Comparison of ENCODE assay signal across 12 cellular contexts in the genomic region with DNA sequence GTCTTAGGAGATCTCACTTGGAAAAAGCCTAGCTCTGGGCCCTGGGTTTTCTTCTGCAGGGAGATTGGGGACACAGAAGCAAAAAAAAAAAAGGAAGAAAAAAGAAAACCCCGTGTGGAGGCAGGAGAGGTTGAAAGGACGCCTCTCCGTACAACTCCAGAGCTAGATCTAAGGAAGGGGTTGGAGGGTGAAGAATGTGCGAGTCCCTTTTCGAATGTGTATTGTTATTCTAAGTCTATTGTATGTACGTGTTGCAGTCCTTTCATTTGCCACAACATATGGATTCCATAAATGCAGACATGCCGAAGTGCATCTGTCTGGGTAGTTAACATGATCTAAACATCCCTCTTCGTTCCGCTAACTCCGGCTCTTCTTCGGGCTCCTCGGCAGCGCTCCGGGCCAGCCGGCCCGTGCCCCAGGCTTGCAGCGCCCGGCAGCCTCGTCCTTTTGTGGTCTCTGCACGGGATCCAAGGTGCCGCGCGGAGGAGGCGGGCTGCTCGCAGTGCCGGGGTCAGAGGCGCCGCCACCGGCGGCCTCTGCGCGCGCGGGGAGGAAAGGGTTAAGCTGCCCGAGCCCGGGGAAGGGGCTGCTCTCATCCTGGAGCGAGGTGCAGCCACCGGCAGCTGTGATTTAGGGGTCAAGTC. TPM values are rescaled to one million over a fixed set of nuclear protein-coding genes. Genes with fewer than 3 reads are reported as not detected.
A peak's percentile ranks its signal among the peaks of the same experiment; 100 is the strongest.
DNase-seq lines count a peak whose midpoint lies in the region; ATAC-seq, FAIRE-seq and TF ChIP-seq lines count a peak whose summit lies in the region.
"Had no signal": no experiment of that assay in that cellular context is flagged by ENCODE, and none has a peak within 500 bp of the region (broad histone marks: within the 10 kb centered on the region; RNA-seq: fewer than 3 reads in every experiment).

No MANE protein-coding gene starts in this region.

- peaks cover 92% of the 10 kb centered on the region for H3K27me3 Mint-ChIP-seq in H9 (ENCODE audit: low read depth)
- H3K27me3 Mint-ChIP-seq in stimulated activated naive B cell treated with anti-CD40 and anti-IgM and Interleukin-4, amounts not matched to agents 10 μg/mL and 1 μg/mL and 100 μg/mL, for 72 hours: peaks cover 57 to 73% of the 10 kb centered on the region in 2 donors

- intact Hi-C loops in GM12878 (cut with micrococcal nuclease; ENCODE audit: unreplicated experiment): no loop called here

- H4K5ac ChIP-seq in H9 (ENCODE audit: insufficient read length, low read depth, low read length): no peak overlapping the region

- H3K79me2 ChIP-seq in H9 (ENCODE audit: insufficient read depth, low read length): no peaks in the 10 kb centered on the region
- no peaks in the 10 kb centered on the region for H3K79me2 ChIP-seq in GM12878 (ENCODE audit: control insufficient read depth, insufficient read depth, low read length)

- H3K4me1 Mint-ChIP-seq in H9: peaks cover 55 to 73% of the 10 kb centered on the region in 2 experiments
- H3K4me1 Mint-ChIP-seq in stimulated activated naive B cell treated with anti-CD40 and anti-IgM and Interleukin-4, amounts not matched to agents 10 μg/mL and 1 μg/mL and 100 μg/mL, for 72 hours: peaks cover 27 to 60% of the 10 kb centered on the region in 2 donors

- H3K14ac ChIP-seq in H9 (ENCODE audit: insufficient read depth, low read length): no peak overlapping the region

- H3K27me3 ChIP-seq in H9 (ENCODE audit: insufficient read depth, low read length): peaks cover 64% of the 10 kb centered on the region
- peaks cover 24 to 47% of the 10 kb centered on the region in 2 experiments for H3K27me3 ChIP-seq in GM12878 (replicated peaks in 1 of 2; ENCODE audit: control insufficient read depth in 2 of 2, insufficient read depth in 2 of 2, low read length in 1 of 2)
- no peaks in the 10 kb centered on the region for H3K27me3 ChIP-seq in kidney epithelial cell (ENCODE audit: control insufficient read depth, insufficient read depth, low read length)

- POLR2A ChIA-PET in GM12878 (lab: Charles Lee): no interaction called here

- H4K20me1 ChIP-seq in H9 (ENCODE audit: control insufficient read depth, insufficient read depth, insufficient read length) (peaks cover 2% of the 10 kb centered on the region), GM12878 (ENCODE audit: control insufficient read depth, insufficient read depth) (no peaks in the 10 kb centered on the region)

- no peak overlapping the region for H3K27ac Mint-ChIP-seq in H9
- no peak overlapping the region for H3K27ac Mint-ChIP-seq in stimulated activated naive B cell treated with anti-CD40 and anti-IgM and Interleukin-4, amounts not matched to agents 10 μg/mL and 1 μg/mL and 100 μg/mL, for 72 hours
- H3K27ac Mint-ChIP-seq: activated CD8-positive, alpha-beta memory T cell treated with anti-CD3 and anti-CD28 coated beads, Interleukin-2, amount 10 ng/mL, durations not matched to agents 7 days and 5 days had no signal

- no peak for TF ChIP-seq CTCF in H9 (conservative IDR thresholded peaks at IDR 0.05)
- TF ChIP-seq CTCF in GM12878 (IDR thresholded peaks at IDR 0.05 in 2 of 3, conservative IDR thresholded peaks at IDR 0.05 in 1 of 3; ENCODE audit: control insufficient read depth in 2 of 3, extremely low read depth in 1 of 3, insufficient read depth in 1 of 3, low read depth in 3 of 3, low read length in 3 of 3): no peak
- TF ChIP-seq CTCF in kidney epithelial cell (IDR thresholded peaks at IDR 0.05; ENCODE audit: insufficient read depth, low read length, poor library complexity, severe bottlenecking): no peak

- no peak for TF ChIP-seq RAD21 in GM12878 (IDR thresholded peaks at IDR 0.05; ENCODE audit: insufficient read depth, low read depth, low read length)

- H2BK12ac ChIP-seq in H9 (ENCODE audit: insufficient read length, low read depth, low read length): no peak overlapping the region

- no peak for TF ChIP-seq POLR2A in GM12878 (IDR thresholded peaks at IDR 0.05; ENCODE audit: low read depth, low read length)

- in situ Hi-C loops in GM12878 (cut with MboI): no loop called here

- no peak overlapping the region for H2AK5ac ChIP-seq in H9 (ENCODE audit: insufficient read length, low read length)

- H2BK5ac ChIP-seq in H9 (ENCODE audit: insufficient read length, low read length): no peak overlapping the region

- ATAC-seq in GM12878: no peak
- ATAC-seq in stimulated activated naive B cell treated with anti-CD40 and anti-IgM and Interleukin-4, amounts not matched to agents 10 μg/mL and 1 μg/mL and 100 μg/mL, for 72 hours (replicated peaks): no peak
- no peak for ATAC-seq in HG03520 (IDR thresholded peaks at IDR 0.05; ENCODE audit: unreplicated experiment)
- no peak for ATAC-seq in GM18519 (IDR thresholded peaks at IDR 0.05; ENCODE audit: low FRiP score, unreplicated experiment)
- ATAC-seq in GM21737 (IDR thresholded peaks at IDR 0.05; ENCODE audit: unreplicated experiment): no peak
- ATAC-seq: activated CD8-positive, alpha-beta memory T cell treated with anti-CD3 and anti-CD28 coated beads, Interleukin-2, amount 10 ng/mL, durations not matched to agents 7 days and 5 days; gastroesophageal sphincter had no signal

- no peak overlapping the region for H4K8ac ChIP-seq in H9 (replicated peaks; ENCODE audit: insufficient read length, low read depth, low read length)

- no peak for FAIRE-seq in GM12878 (lab: Jason Lieb, UNC)
- FAIRE-seq: GM18507 had no signal

- SMC1A ChIA-PET in GM12878 (lab: Charles Lee; ENCODE audit: uncharacterized antibody, unreplicated experiment): interaction anchor here (1.0 kb wide), 1 partner anchor 21 kb away, joined by 5 read pairs; no protein-coding TSS in a partner anchor

- no peak overlapping the region for H3K4me3 ChIP-seq in GM12878
- peak overlapping the region; percentile 14 for H3K4me3 ChIP-seq in kidney epithelial cell (ENCODE audit: low read depth, low read length)

- H3K23me2 ChIP-seq in H9 (ENCODE audit: insufficient read length, low read depth, low read length, poor library complexity, severe bottlenecking): peaks cover 13% of the 10 kb centered on the region

- H3K23ac ChIP-seq in H9 (ENCODE audit: insufficient read length, low read depth, low read length): no peak overlapping the region

- no peak overlapping the region for H2BK120ac ChIP-seq in H9 (ENCODE audit: low read depth, low read length, poor library complexity, severe bottlenecking)

- H2BK20ac ChIP-seq in H9 (ENCODE audit: low read depth, low read length, poor library complexity, severe bottlenecking): no peak overlapping the region

- H3T11ph ChIP-seq in H9 (ENCODE audit: low read length): no peak overlapping the region

- no peak overlapping the region for H3K56ac ChIP-seq in H9 (ENCODE audit: insufficient read length, low read depth, low read length)

- RAD21 ChIA-PET in GM12878 (lab: Charles Lee; ENCODE audit: unreplicated experiment): no interaction called here

- no peak overlapping the region for H4K91ac ChIP-seq in H9 (ENCODE audit: insufficient read length, low read depth, low read length)

- H3K4me1 ChIP-seq in H9 (ENCODE audit: insufficient read depth, low read length) (peaks cover 2% of the 10 kb centered on the region; the same call in 1 of the 2 replicates), GM12878 (ENCODE audit: control insufficient read depth, insufficient read depth, low read length) (no peaks in the 10 kb centered on the region)

- no peak overlapping the region for H3K4ac ChIP-seq in H9 (ENCODE audit: low read depth, low read length)

- H3K18ac ChIP-seq in H9 (ENCODE audit: insufficient read length, low read depth, low read length): no peak overlapping the region

- TF ChIP-seq EP300 in GM12878 (IDR thresholded peaks at IDR 0.05; ENCODE audit: borderline replicate concordance in 1 of 2, control insufficient read depth in 1 of 2, low read depth in 2 of 2, low read length in 2 of 2): no peak

- peak overlapping the region in 1 of 2 experiments; percentile 59; a peak in 4 of 5 replicates for H3K4me3 Mint-ChIP-seq in H9
- H3K4me3 Mint-ChIP-seq in stimulated activated naive B cell treated with anti-CD40 and anti-IgM and Interleukin-4, amounts not matched to agents 10 μg/mL and 1 μg/mL and 100 μg/mL, for 72 hours: peak overlapping the region; percentile 8 to 58
- H3K4me3 Mint-ChIP-seq: activated CD8-positive, alpha-beta memory T cell treated with anti-CD3 and anti-CD28 coated beads, Interleukin-2, amount 10 ng/mL, durations not matched to agents 7 days and 5 days had no signal

- CTCF ChIA-PET in GM12878 (lab: Yijun Ruan, JAX): no interaction called here

- H3K4me2 ChIP-seq in H9 (ENCODE audit: insufficient read depth, insufficient read length, low read length) (peak overlapping the region; percentile 51), GM12878 (ENCODE audit: control insufficient read depth, insufficient read depth) (no peak overlapping the region)

- H3K9ac ChIP-seq in H9 (ENCODE audit: extremely low read depth, insufficient read length, low read length): no peak overlapping the region
- H3K9ac ChIP-seq in GM12878 (ENCODE audit: control insufficient read depth, insufficient read depth, low read length): no peak overlapping the region

- no peak overlapping the region for H2BK15ac ChIP-seq in H9 (ENCODE audit: low read depth, low read length)

- DNase-seq in H9 (peak; percentile 82), GM12878 (ENCODE audit: low read depth, low spot score) (no peak), kidney epithelial cell (ENCODE audit: low read depth) (no peak)
- no peak for DNase-seq in stimulated activated naive B cell treated with anti-CD40 and anti-IgM and Interleukin-4, amounts not matched to agents 10 μg/mL and 1 μg/mL and 100 μg/mL, for 72 hours
- DNase-seq: activated CD8-positive, alpha-beta memory T cell treated with anti-CD3 and anti-CD28 coated beads, Interleukin-2, amount 10 ng/mL, durations not matched to agents 7 days and 5 days; NCI-H82; T-helper 9 cell had no signal

- H3K36me3 ChIP-seq in GM12878 (ENCODE audit: control insufficient read depth in 2 of 2, insufficient read depth in 2 of 2, low read length in 1 of 2) (no peaks in the 10 kb centered on the region), kidney epithelial cell (ENCODE audit: control insufficient read depth, insufficient read depth, low read length) (no peaks in the 10 kb centered on the region)
- H3K36me3 ChIP-seq: gastroesophageal sphincter had no signal

- H3K9me3 Mint-ChIP-seq in H9: no peaks in the 10 kb centered on the region; a peak in 1 of 5 replicates
- no peaks in the 10 kb centered on the region for H3K9me3 Mint-ChIP-seq in stimulated activated naive B cell treated with anti-CD40 and anti-IgM and Interleukin-4, amounts not matched to agents 10 μg/mL and 1 μg/mL and 100 μg/mL, for 72 hours

- H2AFZ ChIP-seq in H9 (ENCODE audit: low read length): no peak overlapping the region
- H2AFZ ChIP-seq in GM12878 (ENCODE audit: control insufficient read depth, low read depth, low read length): no peak overlapping the region

- H3K36me3 Mint-ChIP-seq in H9 (ENCODE audit: insufficient read depth in 1 of 3, low read depth in 3 of 3): no peaks in the 10 kb centered on the region; a peak in 1 of 7 replicates
- H3K36me3 Mint-ChIP-seq in stimulated activated naive B cell treated with anti-CD40 and anti-IgM and Interleukin-4, amounts not matched to agents 10 μg/mL and 1 μg/mL and 100 μg/mL, for 72 hours: no peaks in the 10 kb centered on the region
- H3K36me3 Mint-ChIP-seq: activated CD8-positive, alpha-beta memory T cell treated with anti-CD3 and anti-CD28 coated beads, Interleukin-2, amount 10 ng/mL, durations not matched to agents 7 days and 5 days had no signal

- no peak overlapping the region for H3K27ac ChIP-seq in H9 (ENCODE audit: insufficient read length, low read depth, low read length)
- H3K27ac ChIP-seq in GM12878 (ENCODE audit: control insufficient read depth, insufficient read depth): no peak overlapping the region

- BruUV-seq in GM12878 (replicated peaks; lab: Mats Ljungman, UMichigan): no TSS peak

- WGBS in H9 (ENCODE audit: extremely low coverage, insufficient read length, low lambda C conversion rate): no CpG with 5 or more reads among the region's 38 CpGs
- 37% methylated on average over 38 of the region's 38 CpGs for WGBS in GM12878 (ENCODE audit: insufficient coverage, insufficient replicate concordance, low lambda C conversion rate, missing lambda C conversion rate)

- H3K79me1 ChIP-seq in H9 (ENCODE audit: insufficient read depth, low read depth, low read length, poor library complexity, severe bottlenecking): no peaks in the 10 kb centered on the region

- H3K9me3 ChIP-seq in H9 (ENCODE audit: control insufficient read depth, low read depth, low read length) (no peaks in the 10 kb centered on the region), GM12878 (replicated peaks; ENCODE audit: control insufficient read depth, insufficient read depth, low read length) (no peaks in the 10 kb centered on the region)
- H3K9me3 ChIP-seq: gastroesophageal sphincter had no signal

RNA-seq across cellular contexts. Expression of a gene that starts 14.8 kb away (rescaled TPM):
- total RNA-seq in H9 (2021) (1.1 and 1.5 TPM in 2 replicates), GM12878 (2014; rRNA removed) (1.5 and 1.6 TPM in 2 replicates), GM12878 (2014; rRNA removed; fragmentation: Illumina TruSeq; extraction: Trizol) (1.4 and 2.4 TPM in 2 replicates), GM12878 (2021) (7.8 and 8.6 TPM in 2 replicates), kidney epithelial cell (19.9 and 29.0 TPM in 2 replicates)
- 31.8 and 32.2 TPM in 2 replicates for total RNA-seq in GM12878 (2013; cell fraction: nucleolus; rRNA removed)
- polyA plus RNA-seq in GM12878 (2011; ENCODE audit: low read depth): 1.5 TPM
- polyA plus RNA-seq in GM12878 (2011; rRNA removed) (1.3 and 1.5 TPM in 2 replicates), GM12878 (2014; fragmentation: Illumina TruSeq; extraction: Trizol) (3.2 and 3.4 TPM in 2 replicates), GM12878 (2014; fragmentation: Nextera tagmentation; extraction: Ambion mirVana) (1 to 10 TPM in 1 of 2 experiments, under 1 TPM in 1; 0.68 to 3.5 TPM), GM12878 (2014; rRNA removed) (2.1 and 2.4 TPM in 2 replicates), GM12878 (2016; fragmentation: Nextera tagmentation; extraction: Ambion mirVana) (1 to 10 TPM; 2.0 to 2.8 TPM)
- polyA plus RNA-seq in GM12878 (2011; cell fraction: cytosol; rRNA removed): 0.79 and 0.90 TPM in 2 replicates
- polyA plus RNA-seq in GM12878 (2011; cell fraction: nucleus; rRNA removed): 1.6 and 2.4 TPM in 2 replicates
- 2.3 and 3.5 TPM in 2 replicates for polyA plus RNA-seq in GM12878 (2012)
- polyA minus RNA-seq in GM12878 (2011; rRNA and poly(A)+ RNA removed): 5.3 and 6.6 TPM in 2 replicates
- 2.9 and 3.2 TPM in 2 replicates for polyA minus RNA-seq in GM12878 (2011; cell fraction: cytosol; rRNA and poly(A)+ RNA removed)
- polyA minus RNA-seq in GM12878 (2011; cell fraction: nucleus; rRNA and poly(A)+ RNA removed): 6.0 and 15.7 TPM in 2 replicates
